Comparison of ENCODE assay signal across 8 cellular contexts in genomic region chr16:29900888-29901606, GRCh38. TPM values are rescaled to one million over a fixed set of nuclear protein-coding genes. Genes with fewer than 3 reads are reported as not detected.
DNase-seq lines count a peak whose midpoint lies in the region; ATAC-seq and TF ChIP-seq lines count a peak whose summit lies in the region.

No MANE protein-coding gene starts in this region.

- no peaks in the 10 kb centered on the region; the same call in 1 of the 2 replicates for H3K36me3 ChIP-seq in ACC112 (ENCODE audit: insufficient read depth, low read length)
- H3K36me3 ChIP-seq in HUES48 (ENCODE audit: control insufficient read depth, insufficient read depth, low read length), result peaks cover 11% of the 10 kb centered on the region
- peaks cover 3% of the 10 kb centered on the region for H3K36me3 ChIP-seq in mesendoderm (ENCODE audit: control insufficient read depth, insufficient read depth, low read length)

- H2BK15ac ChIP-seq in mesendoderm (replicated peaks; ENCODE audit: low read depth), result no peak overlapping the region

- H2BK5ac ChIP-seq in mesendoderm (ENCODE audit: low read length), result no peak overlapping the region

- H4K8ac ChIP-seq in mesendoderm (ENCODE audit: low read depth, low read length), result no peak overlapping the region

- no peak overlapping the region for H3K18ac ChIP-seq in mesendoderm (ENCODE audit: low read length)

- H2AK5ac ChIP-seq in mesendoderm (ENCODE audit: low read length), result no peak overlapping the region

- no peak overlapping the region for H3K23ac ChIP-seq in mesendoderm (ENCODE audit: low read length)

- no peak overlapping the region for H3K4ac ChIP-seq in mesendoderm (ENCODE audit: low read depth, low read length)

- H3K9ac ChIP-seq in HUES48 (ENCODE audit: low read depth, low read length) (peak overlapping the region; percentile 70; the same call in 1 of the 2 replicates), mesendoderm (ENCODE audit: low read length) (peak overlapping the region; percentile 79)

- peaks cover 11% of the 10 kb centered on the region for H3K27me3 Mint-ChIP-seq in brain

- H2BK120ac ChIP-seq in mesendoderm (ENCODE audit: low read depth, low read length), result no peak overlapping the region

- H3K4me2 ChIP-seq in mesendoderm (ENCODE audit: low read length), result peak overlapping the region; percentile 94

- peaks cover 51% of the 10 kb centered on the region for H3K4me1 Mint-ChIP-seq in brain

- H3K4me3 Mint-ChIP-seq in brain, result peak overlapping the region; percentile 86 to 96 (median 92)

- H3K27me3 ChIP-seq in ACC112 (ENCODE audit: insufficient read depth, low read length) (no peaks in the 10 kb centered on the region; the same call in 1 of the 2 replicates), HUES48 (ENCODE audit: control insufficient read depth, insufficient read depth, low read length) (no peaks in the 10 kb centered on the region), mesendoderm (ENCODE audit: insufficient read depth, low read length, poor library complexity) (no peaks in the 10 kb centered on the region)

- peaks cover 6% of the 10 kb centered on the region for H3K79me1 ChIP-seq in mesendoderm (ENCODE audit: low read length)

- H3K4me1 ChIP-seq in ACC112 (ENCODE audit: control insufficient read depth, insufficient read depth, low read length, unreplicated experiment), result peaks cover 21% of the 10 kb centered on the region
- peaks cover 13% of the 10 kb centered on the region for H3K4me1 ChIP-seq in HUES48 (ENCODE audit: control insufficient read depth, insufficient read depth, low read length)
- peaks cover 3% of the 10 kb centered on the region for H3K4me1 ChIP-seq in mesendoderm (ENCODE audit: control insufficient read depth, low read depth, low read length)

- DNase-seq in mesendoderm (no peak), GM03348 (ENCODE audit: low spot score) (no peak)
- no peak for DNase-seq in effector CD4-positive, alpha-beta T cell

- H3K9me3 Mint-ChIP-seq in brain, result peaks cover 0 to 7% (median 0%) of the 10 kb centered on the region in 5 experiments

- TF ChIP-seq CTCF in brain (conservative IDR thresholded peaks at IDR 0.05), result no peak

- H3K56ac ChIP-seq in mesendoderm (ENCODE audit: low read length), result peak overlapping the region; percentile 90

- WGBS in mesendoderm (ENCODE audit: extremely low coverage, insufficient coverage, low lambda C conversion rate), result no CpG with 5 or more reads among the region's 31 CpGs

- H3K27ac ChIP-seq in ACC112 (ENCODE audit: low read depth, low read length), result peak overlapping the region; percentile 72
- H3K27ac ChIP-seq in HUES48 (ENCODE audit: low read depth, low read length), result peak overlapping the region; percentile 55
- no peak overlapping the region for H3K27ac ChIP-seq in mesendoderm (ENCODE audit: low read depth, low read length)

- no peaks in the 10 kb centered on the region for H3K9me3 ChIP-seq in HUES48 (ENCODE audit: control insufficient read depth, insufficient read depth, low read length)

- H3K36me3 Mint-ChIP-seq in brain, result peaks cover 12% of the 10 kb centered on the region

- ATAC-seq in GM18520 (IDR thresholded peaks at IDR 0.05; ENCODE audit: unreplicated experiment), result no peak
- no peak for ATAC-seq in GM18511 (IDR thresholded peaks at IDR 0.05; ENCODE audit: unreplicated experiment)

- peak overlapping the region; percentile 89 to 98 (median 95) for H3K27ac Mint-ChIP-seq in brain

- H3K4me3 ChIP-seq in ACC112 (ENCODE audit: low read depth, low read length), result peak overlapping the region; percentile 85
- peak overlapping the region; percentile 85 for H3K4me3 ChIP-seq in HUES48 (ENCODE audit: low read depth, low read length)
- peak overlapping the region; percentile 63 for H3K4me3 ChIP-seq in mesendoderm (ENCODE audit: low read length)

- no peak overlapping the region for H2AFZ ChIP-seq in ACC112 (ENCODE audit: low read length, unreplicated experiment)

- H4K5ac ChIP-seq in mesendoderm (ENCODE audit: low read length), result no peak overlapping the region

- H3K79me2 ChIP-seq in ACC112 (ENCODE audit: control insufficient read depth, insufficient read depth, low read length, unreplicated experiment), result peaks cover 19% of the 10 kb centered on the region
- no peaks in the 10 kb centered on the region for H3K79me2 ChIP-seq in mesendoderm (ENCODE audit: control insufficient read depth, insufficient read depth, low read length)

RNA-seq across cellular contexts. Expression of gene ASPHD1, which starts 0.8 kb away (rescaled TPM):
- 115 TPM for polyA plus RNA-seq in brain (ENCODE audit: insufficient read depth, low read depth, low replicate concordance)
- 3.9 TPM for polyA plus RNA-seq in mesendoderm (2013, experiment 1 of 2)
- polyA plus RNA-seq in mesendoderm (2013, experiment 2 of 2), result 3.7 TPM

RNA-seq across cellular contexts. Expression of gene SEZ6L2, which starts 1.7 kb away (rescaled TPM):
- polyA plus RNA-seq in brain (ENCODE audit: insufficient read depth, low read depth, low replicate concordance), result 187 TPM
- polyA plus RNA-seq in mesendoderm (2013, experiment 1 of 2), result 21.1 TPM
- polyA plus RNA-seq in mesendoderm (2013, experiment 2 of 2), result 19.7 TPM

RNA-seq across cellular contexts. Expression of gene KCTD13, which starts 25.0 kb away (rescaled TPM):
- 61.7 TPM for polyA plus RNA-seq in brain (ENCODE audit: insufficient read depth, low read depth, low replicate concordance)
- 6.0 TPM for polyA plus RNA-seq in mesendoderm (2013, experiment 1 of 2)
- polyA plus RNA-seq in mesendoderm (2013, experiment 2 of 2), result 5.8 TPM

RNA-seq across cellular contexts. Expression of gene CDIPT, which starts 38.0 kb away (rescaled TPM):
- 200 TPM for polyA plus RNA-seq in brain (ENCODE audit: insufficient read depth, low read depth, low replicate concordance)
- 47.5 TPM for polyA plus RNA-seq in mesendoderm (2013, experiment 1 of 2)
- 46.8 TPM for polyA plus RNA-seq in mesendoderm (2013, experiment 2 of 2)
